Comparison of ENCODE assay signal across 20 cellular contexts in the genomic region with DNA sequence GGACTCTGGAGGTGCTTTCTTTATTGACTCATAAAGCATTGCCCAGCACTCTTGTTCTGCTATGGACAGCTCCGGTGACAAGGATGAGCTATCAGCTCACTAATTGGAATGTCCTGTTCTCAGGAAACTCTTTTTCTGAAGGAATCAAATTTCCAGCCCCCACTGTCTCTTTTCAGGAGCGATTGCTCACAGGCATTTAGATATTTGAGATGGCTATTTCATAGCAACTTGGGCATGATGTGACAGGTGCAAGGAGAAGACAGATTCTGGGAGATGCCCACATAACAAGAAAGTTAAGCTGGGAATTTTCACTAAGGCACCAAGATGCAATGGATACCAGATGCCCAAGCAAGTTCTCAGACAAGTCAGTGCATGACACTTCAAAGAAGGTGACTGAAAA.
A peak's percentile ranks its signal among the peaks of the same experiment; 100 is the strongest.
DNase-seq lines count a peak whose midpoint lies in the region; FAIRE-seq and TF ChIP-seq lines count a peak whose summit lies in the region.
"Had no signal": no experiment of that assay in that cellular context is flagged by ENCODE, and none has a peak within 500 bp of the region (broad histone marks: within the 10 kb centered on the region; RNA-seq: fewer than 3 reads in every experiment).

No MANE protein-coding gene starts in this region.

- DNase-seq in DMS79 (lab: John Stamatoyannopoulos, UW): peak; percentile 49
- DNase-seq in NCI-H146 (lab: John Stamatoyannopoulos, UW): peak; percentile 45
- peak; percentile 57 for DNase-seq in bronchial epithelial cell (ENCODE audit: low read depth)
- no peak for DNase-seq in GM13977 (ENCODE audit: low spot score)
- no peak for DNase-seq in HAP-1 (ENCODE audit: low spot score in 2 of 2)
- no peak for DNase-seq in EL
- DNase-seq: H7; HFFc6; Kasumi-1; NCI-H1048; NCI-H1436; NCI-H226; NCI-H510A treated with DMSO at 0.1 percent for 48 hours; NCI-H774; NK-92 treated with Interleukin-12 subunit alpha and Interleukin-12 subunit beta, amount 100 ng/mL, for 24 hours; Peyer's patch; T-helper 1 cell had no signal

- H3K4me3 ChIP-seq in bronchial epithelial cell (ENCODE audit: low read depth, low read length) (no peak overlapping the region), parathyroid adenoma (ENCODE audit: low read depth, low read length) (no peak overlapping the region), HAP-1 (no peak overlapping the region)
- H3K4me3 ChIP-seq: A549, MG63, Peyer's patch had no signal

- in situ Hi-C loops in GM13977 (cut with MboI; ENCODE audit: low pct_unique_long_range_greater_than_20kb, low sequenced_read_pairs, unreplicated experiment) (no loop called here), HAP-1 (cut with MboI; ENCODE audit: low sequenced_read_pairs) (no loop called here)

- no peak for TF ChIP-seq CTCF in bronchial epithelial cell (IDR thresholded peaks at IDR 0.05; ENCODE audit: insufficient read depth, low read length, severe bottlenecking)
- no peak for TF ChIP-seq CTCF in parathyroid adenoma (IDR thresholded peaks at IDR 0.05)
- no peak for TF ChIP-seq CTCF in GM13977 (IDR thresholded peaks at IDR 0.05; ENCODE audit: extremely low read depth, insufficient read depth, missing control alignments)

- H3K9me3 ChIP-seq in parathyroid adenoma (ENCODE audit: control insufficient read depth, low read length) (no peaks in the 10 kb centered on the region), HAP-1 (no peaks in the 10 kb centered on the region)
- H3K9me3 ChIP-seq: A549, MG63, Peyer's patch had no signal

- H3K27me3 ChIP-seq in bronchial epithelial cell (ENCODE audit: control insufficient read depth, insufficient read depth, low read length) (no peaks in the 10 kb centered on the region), parathyroid adenoma (ENCODE audit: control insufficient read depth, insufficient read depth, low read length) (no peaks in the 10 kb centered on the region), HAP-1 (ENCODE audit: low read depth) (no peaks in the 10 kb centered on the region)
- H3K27me3 ChIP-seq: MG63, Peyer's patch had no signal

- H3K4me2 ChIP-seq in parathyroid adenoma (ENCODE audit: low read length): no peak overlapping the region
- H3K4me2 ChIP-seq: A549 had no signal

- H3K79me2 ChIP-seq in parathyroid adenoma: no peaks in the 10 kb centered on the region

- peak; percentile 32 for FAIRE-seq in bronchial epithelial cell (lab: Jason Lieb, UNC)
- FAIRE-seq: A549 had no signal

- H3K27ac ChIP-seq in parathyroid adenoma: peak overlapping the region; percentile 42
- H3K27ac ChIP-seq: A549, Peyer's patch had no signal

- H2AFZ ChIP-seq in parathyroid adenoma: no peak overlapping the region

- H3K4me1 ChIP-seq in parathyroid adenoma (peaks cover 20% of the 10 kb centered on the region), HAP-1 (peaks cover 6% of the 10 kb centered on the region)
- H3K4me1 ChIP-seq: Peyer's patch had no signal

- H3K9ac ChIP-seq in parathyroid adenoma: no peak overlapping the region

- H3K36me3 ChIP-seq in bronchial epithelial cell (ENCODE audit: control insufficient read depth, insufficient read depth, low read length) (no peaks in the 10 kb centered on the region), parathyroid adenoma (ENCODE audit: control insufficient read depth, insufficient read depth, low read length) (no peaks in the 10 kb centered on the region), HAP-1 (replicated peaks) (no peaks in the 10 kb centered on the region)
- H3K36me3 ChIP-seq: MG63, Peyer's patch had no signal

Comparison
In these comparisons a context has a peak if more than half of its experiments do, and no peak if none do; other contexts are left out.
1. DNase-seq: peak in DMS79 (single experiment), NCI-H146 (single experiment) and bronchial epithelial cell (single experiment); none in GM13977 (single experiment), HAP-1 (0 of 2) and EL (single experiment).